ENCODE assay signal across 8 cellular contexts in the genomic region with DNA sequence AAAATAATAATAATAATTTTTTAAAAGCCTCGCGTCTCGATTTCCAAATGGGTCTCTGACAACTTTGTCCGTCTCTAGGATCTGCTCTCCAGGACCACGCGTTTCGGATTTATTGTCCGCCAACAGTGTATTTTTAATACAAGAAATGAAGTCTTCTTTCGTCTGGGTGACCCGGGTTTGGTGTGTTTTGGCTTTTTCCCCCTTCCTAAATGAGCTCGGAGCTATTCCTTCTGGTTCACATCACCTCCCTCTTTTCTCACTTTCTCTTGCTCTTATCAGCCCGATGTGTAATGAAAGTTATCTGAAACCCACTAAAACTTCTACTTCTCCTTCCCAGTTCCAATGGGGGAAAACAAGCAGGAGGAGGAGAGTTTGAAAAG.
DNase-seq lines count a peak whose midpoint lies in the region; ATAC-seq and TF ChIP-seq lines count a peak whose summit lies in the region.

No MANE protein-coding gene starts in this region.

- peak overlapping the region; percentile 97 for H3K4me3 Mint-ChIP-seq in HFFc6

- peaks cover 38% of the 10 kb centered on the region for H3K4me1 ChIP-seq in body of pancreas
- H3K4me1 ChIP-seq in liver (ENCODE audit: control insufficient read depth in 4 of 4, insufficient read depth in 4 of 4, low read length in 3 of 4): peaks cover 12 to 25% (median 21%) of the 10 kb centered on the region in 4 donors
- H3K4me1 ChIP-seq in upper lobe of right lung: peaks cover 8% of the 10 kb centered on the region

- no peak for TF ChIP-seq CTCF in AG04450 (IDR thresholded peaks at IDR 0.05; ENCODE audit: low read depth, low read length)
- no peak for TF ChIP-seq CTCF in HFFc6 (IDR thresholded peaks at IDR 0.05)
- TF ChIP-seq CTCF in body of pancreas (IDR thresholded peaks at IDR 0.05): no peak
- TF ChIP-seq CTCF in liver (IDR thresholded peaks at IDR 0.05; ENCODE audit: low read depth, low read length, missing input control): no peak
- TF ChIP-seq CTCF in upper lobe of right lung (IDR thresholded peaks at IDR 0.05): no peak

- H3K27ac Mint-ChIP-seq in HFFc6: peak overlapping the region; percentile 88

- H3K36me3 ChIP-seq in body of pancreas (replicated peaks in 1 of 2; ENCODE audit: insufficient read depth in 1 of 2, low read depth in 2 of 2) (no peaks in the 10 kb centered on the region), liver (ENCODE audit: control insufficient read depth in 4 of 4, insufficient read depth in 3 of 4, low read depth in 1 of 4, low read length in 3 of 4) (no peaks in the 10 kb centered on the region), upper lobe of right lung (no peaks in the 10 kb centered on the region)

- H3K9ac ChIP-seq in liver (ENCODE audit: low read depth in 1 of 2, low read length in 2 of 2): peak overlapping the region in 1 of 2 donors; percentile 32

- DNase-seq in AG04450 (ENCODE audit: low read depth, low spot score) (no peak), HFFc6 (no peak), body of pancreas (peak in 2 of 4 donors; percentile 12 to 15), upper lobe of right lung (no peak), D341Med (ENCODE audit: low spot score) (no peak)

- WGBS in body of pancreas, 2 donors: 3 to 6% methylated on average over 12 of the region's 12 CpGs
- 6% methylated on average over 12 of the region's 12 CpGs for WGBS in liver

- H3K4me3 ChIP-seq in AG04450 (ENCODE audit: low read depth, low read length) (peak overlapping the region; percentile 76), body of pancreas (peak overlapping the region; percentile 42 to 44), liver (ENCODE audit: low read depth in 1 of 3, low read length in 3 of 3) (peak overlapping the region in 2 of 3 donors; percentile 39 to 42), upper lobe of right lung (peak overlapping the region; percentile 67)

- TF ChIP-seq POLR2A in body of pancreas (IDR thresholded peaks at IDR 0.05): no peak

- no peaks in the 10 kb centered on the region for H3K36me3 Mint-ChIP-seq in HFFc6 (ENCODE audit: low read depth)

- no peaks in the 10 kb centered on the region for H3K27me3 ChIP-seq in AG04450 (ENCODE audit: control insufficient read depth, insufficient read depth, low read length)
- H3K27me3 ChIP-seq in body of pancreas: peaks cover 0 to 2% of the 10 kb centered on the region in 2 donors
- peaks cover 3 to 36% (median 16%) of the 10 kb centered on the region in 4 donors for H3K27me3 ChIP-seq in liver (ENCODE audit: control insufficient read depth in 4 of 4, insufficient read depth in 4 of 4, low read length in 3 of 4)
- peaks cover 34% of the 10 kb centered on the region for H3K27me3 ChIP-seq in upper lobe of right lung

- CTCF ChIA-PET in AG04450 (lab: Charles Lee): interaction anchor here (0.8 to 5.9 kb wide), 10 partner anchors 15 to 595 kb away, joined by 3 to 84 read pairs (median 4); partner anchors contain the start of gene MECOM

- peak overlapping the region; percentile 79 for H3K27ac ChIP-seq in AG04450 (ENCODE audit: low read depth, low read length)
- peak overlapping the region; percentile 69 to 91 (median 88) for H3K27ac ChIP-seq in body of pancreas
- H3K27ac ChIP-seq in liver (ENCODE audit: low read depth in 1 of 2, low read length in 2 of 2): peak overlapping the region in 1 of 2 donors; percentile 44
- peak overlapping the region; percentile 91 for H3K27ac ChIP-seq in upper lobe of right lung

- no peaks in the 10 kb centered on the region for H3K9me3 Mint-ChIP-seq in HFFc6

- peaks cover 67% of the 10 kb centered on the region for H3K4me1 Mint-ChIP-seq in HFFc6 (ENCODE audit: low read depth)

- ATAC-seq in body of pancreas (no peak), upper lobe of right lung (no peak), GM18517 (IDR thresholded peaks at IDR 0.05; ENCODE audit: unreplicated experiment) (no peak), esophagus mucosa (no peak)

- no peaks in the 10 kb centered on the region for H3K27me3 Mint-ChIP-seq in HFFc6 (ENCODE audit: insufficient read depth)

- no peak for TF ChIP-seq RAD21 in liver (IDR thresholded peaks at IDR 0.05)

- intact Hi-C loops in body of pancreas (cut with DNase I) (no loop called here), upper lobe of right lung (cut with DNase I) (loop anchor here (5.0 kb wide), 1 partner anchor 520 kb away; no protein-coding TSS in a partner anchor)

- H3K9me3 ChIP-seq in AG04450 (ENCODE audit: control insufficient read depth, insufficient read depth, low read length) (no peaks in the 10 kb centered on the region), body of pancreas (no peaks in the 10 kb centered on the region), liver (ENCODE audit: control insufficient read depth in 4 of 4, low read length in 3 of 4) (no peaks in the 10 kb centered on the region), upper lobe of right lung (no peaks in the 10 kb centered on the region)

- POLR2A ChIA-PET in AG04450 (lab: Yijun Ruan, JAX): interaction anchor here (0.7 to 0.9 kb wide), 2 partner anchors 35 to 120 kb away, joined by 3 read pairs; no protein-coding TSS in a partner anchor

TF ChIP-seq in liver, 16 proteins besides CTCF, POLR2A, EP300 and RAD21:
- TF ChIP-seq HNF4A (conservative IDR thresholded peaks at IDR 0.05) (no peak), ATF3 (IDR thresholded peaks at IDR 0.05) (no peak), FOXA1 (IDR thresholded peaks at IDR 0.05) (no peak), EGR1 (IDR thresholded peaks at IDR 0.05; ENCODE audit: low read depth in 2 of 2) (no peak), YY1 (IDR thresholded peaks at IDR 0.05) (no peak), FOXA2 (IDR thresholded peaks at IDR 0.05) (no peak), NR2F2 (IDR thresholded peaks at IDR 0.05) (no peak), TAF1 (conservative IDR thresholded peaks at IDR 0.05) (no peak), HNF4G (IDR thresholded peaks at IDR 0.05) (no peak), JUND (IDR thresholded peaks at IDR 0.05) (no peak), RXRA (IDR thresholded peaks at IDR 0.05) (no peak), SP1 (IDR thresholded peaks at IDR 0.05) (no peak), GABPA (IDR thresholded peaks at IDR 0.05 in 1 of 2, conservative IDR thresholded peaks at IDR 0.05 in 1 of 2) (no peak), ZBTB33 (IDR thresholded peaks at IDR 0.05) (no peak), REST (IDR thresholded peaks at IDR 0.05) (no peak)
- TF ChIP-seq, protein P1, sequence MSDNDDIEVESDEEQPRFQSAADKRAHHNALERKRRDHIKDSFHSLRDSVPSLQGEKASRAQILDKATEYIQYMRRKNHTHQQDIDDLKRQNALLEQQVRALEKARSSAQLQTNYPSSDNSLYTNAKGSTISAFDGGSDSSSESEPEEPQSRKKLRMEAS (IDR thresholded peaks at IDR 0.05): no peak
TF ChIP-seq in liver: peak in this region for 0.
